ENCODE assay signal across 22 cellular contexts in genomic region chr2:68746408-68746807, GRCh38. TPM values are rescaled to one million over a fixed set of nuclear protein-coding genes. Genes with fewer than 3 reads are reported as not detected.
A peak's percentile ranks its signal among the peaks of the same experiment; 100 is the strongest.
DNase-seq lines count a peak whose midpoint lies in the region; ATAC-seq and TF ChIP-seq lines count a peak whose summit lies in the region.
"Had no signal": no experiment of that assay in that cellular context is flagged by ENCODE, and none has a peak within 500 bp of the region (broad histone marks: within the 10 kb centered on the region; RNA-seq: fewer than 3 reads in every experiment).

No MANE protein-coding gene starts in this region.

- H3K4me3 ChIP-seq in HL-60 (replicated peaks; ENCODE audit: insufficient read depth, low read length), result no peak overlapping the region
- H3K4me3 ChIP-seq: cardiac muscle cell, esophagus squamous epithelium, PC-9, SJCRH30 had no signal

- H3K36me3 Mint-ChIP-seq in activated T-helper 17 cell treated with anti-CD3 and anti-CD28 coated beads, Interleukin-2, amount 50 U/mL, for 72 hours (ENCODE audit: low read depth), result peaks cover 78% of the 10 kb centered on the region

- in situ Hi-C loops in GM13977 (cut with MboI; ENCODE audit: low pct_unique_long_range_greater_than_20kb, low sequenced_read_pairs, unreplicated experiment), result no loop called here

- ATAC-seq in activated T-helper 17 cell treated with anti-CD3 and anti-CD28 coated beads, Interleukin-2, amount 50 U/mL, for 72 hours (replicated peaks), result no peak
- ATAC-seq in GM19351 (IDR thresholded peaks at IDR 0.05; ENCODE audit: unreplicated experiment) (no peak), GM21423 (IDR thresholded peaks at IDR 0.05; ENCODE audit: unreplicated experiment) (no peak)
- ATAC-seq: activated CD4-positive, CD25-positive, alpha-beta regulatory T cell treated with anti-CD3 and anti-CD28 coated beads, Interleukin-2, amount 50 U/mL, for 24 hours had no signal

- TF ChIP-seq CTCF in HL-60 (IDR thresholded peaks at IDR 0.05; ENCODE audit: insufficient read depth, low read length) (no peak), GM13977 (IDR thresholded peaks at IDR 0.05; ENCODE audit: extremely low read depth, insufficient read depth, missing control alignments) (no peak)

- H3K27ac ChIP-seq in HL-60 (replicated peaks), result peak overlapping the region; percentile 32
- H3K27ac ChIP-seq: cardiac muscle cell, esophagus squamous epithelium, PC-9, SJCRH30 had no signal

- H3K27me3 Mint-ChIP-seq in activated T-helper 17 cell treated with anti-CD3 and anti-CD28 coated beads, Interleukin-2, amount 50 U/mL, for 72 hours, result no peaks in the 10 kb centered on the region
- H3K27me3 Mint-ChIP-seq: CD4-positive, alpha-beta T cell had no signal

- DNase-seq in activated CD8-positive, alpha-beta memory T cell treated with anti-CD3 and anti-CD28 coated beads for 24 hours, result peak; percentile 46
- DNase-seq in activated CD8-positive, alpha-beta memory T cell treated with anti-CD3 and anti-CD28 coated beads, Interleukin-2, amount 50 U/mL, for 4 hours, result no peak
- DNase-seq in HL-60 (ENCODE audit: low read depth in 1 of 2, low spot score in 1 of 2), result no peak
- peak; percentile 5 for DNase-seq in mucosa of gallbladder (ENCODE audit: low spot score)
- no peak for DNase-seq in GM13977 (ENCODE audit: low spot score)
- DNase-seq: amygdala; CD4-positive, alpha-beta T cell; DMS79 treated with DMSO at 0.1 percent for 48 hours; effector CD4-positive, alpha-beta T cell; esophagus squamous epithelium; mesendoderm; NCI-H748 treated with DMSO at 0.1 percent for 48 hours; PC-9; posterior cingulate gyrus; SJCRH30; stimulated activated CD4-positive, alpha-beta T cell treated with anti-CD3 and anti-CD28 coated beads, Interleukin-4, amount 100 ng/mL, for 1 hour had no signal

- no peak overlapping the region for H3K4me3 Mint-ChIP-seq in activated T-helper 17 cell treated with anti-CD3 and anti-CD28 coated beads, Interleukin-2, amount 50 U/mL, for 72 hours
- H3K4me3 Mint-ChIP-seq: nephron had no signal

- peak overlapping the region; percentile 58 for H3K27ac Mint-ChIP-seq in activated T-helper 17 cell treated with anti-CD3 and anti-CD28 coated beads, Interleukin-2, amount 50 U/mL, for 72 hours
- H3K27ac Mint-ChIP-seq: nephron had no signal

- H3K4me1 Mint-ChIP-seq in activated T-helper 17 cell treated with anti-CD3 and anti-CD28 coated beads, Interleukin-2, amount 50 U/mL, for 72 hours, result peaks cover 75% of the 10 kb centered on the region

- H3K27me3 ChIP-seq in HL-60 (ENCODE audit: insufficient read depth, poor library complexity, severe bottlenecking), result no peaks in the 10 kb centered on the region
- H3K27me3 ChIP-seq: cardiac muscle cell, esophagus squamous epithelium, SJCRH30 had no signal

- H3K9me3 Mint-ChIP-seq in activated T-helper 17 cell treated with anti-CD3 and anti-CD28 coated beads, Interleukin-2, amount 50 U/mL, for 72 hours, result no peaks in the 10 kb centered on the region
- H3K9me3 Mint-ChIP-seq: CD4-positive, alpha-beta T cell; nephron had no signal

RNA-seq across cellular contexts. Expression of gene ARHGAP25, which starts 11.8 kb away (rescaled TPM):
- 10 to 100 TPM; 54.0 to 95.9 TPM for total RNA-seq in activated T-helper 17 cell treated with anti-CD3 and anti-CD28 coated beads, Interleukin-2, amount 50 U/mL, for 72 hours
- 12.6 TPM for total RNA-seq in mucosa of gallbladder
- total RNA-seq: PC-9 had no signal

Comparison
In these comparisons a context has a peak if more than half of its experiments do, and no peak if none do; other contexts are left out.
1. DNase-seq: peak in activated CD8-positive, alpha-beta memory T cell treated with anti-CD3 and anti-CD28 coated beads for 24 hours (single experiment) and mucosa of gallbladder (single experiment); none in activated CD8-positive, alpha-beta memory T cell treated with anti-CD3 and anti-CD28 coated beads, Interleukin-2, amount 50 U/mL, for 4 hours (single experiment), HL-60 (0 of 2) and GM13977 (single experiment).